24 cellular contexts compared by ENCODE assay signal in the genomic region with DNA sequence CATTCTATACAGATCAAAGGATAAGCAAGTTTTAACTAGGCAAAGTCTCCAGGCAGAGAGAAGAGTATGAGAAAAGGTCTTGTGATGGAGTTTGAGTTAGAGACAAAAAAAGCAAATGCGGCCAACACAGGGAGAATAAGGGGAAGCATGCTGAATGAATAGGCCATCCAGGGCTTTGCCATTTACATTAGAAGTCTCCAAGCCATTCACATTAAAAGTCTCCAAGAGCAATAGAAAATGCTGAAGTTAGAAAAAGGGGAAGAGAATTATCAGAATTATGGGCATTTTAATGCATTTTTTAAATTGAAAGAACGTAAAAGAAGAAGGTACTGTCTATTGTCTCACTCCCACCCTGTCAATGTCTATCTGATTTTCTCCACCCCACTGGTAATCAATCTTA.
"Had no signal": no experiment of that assay in that cellular context is flagged by ENCODE, and none has a peak within 500 bp of the region (broad histone marks: within the 10 kb centered on the region; RNA-seq: fewer than 3 reads in every experiment).

No MANE protein-coding gene starts in this region.

- H3K4me2 ChIP-seq: neural progenitor cell had no signal

- H2AFZ ChIP-seq: neural progenitor cell had no signal

- H3K27me3 ChIP-seq: esophagus squamous epithelium, gastroesophageal sphincter, neural progenitor cell, ovary, suprapubic skin, thyroid gland, upper lobe of left lung, uterus had no signal

- H3K9me3 ChIP-seq: esophagus squamous epithelium, ovary, thyroid gland, uterus had no signal

- H3K4me3 Mint-ChIP-seq: natural killer cell treated with Interleukin-12 subunit alpha and Interleukin-12 subunit beta and Interleukin-15 and Interleukin-18, amount 100 ng/mL, for 72 hours; neural progenitor cell had no signal

- H3K4me1 ChIP-seq: neural progenitor cell, uterus had no signal

- DNase-seq: dermis blood vessel endothelial cell; esophagus squamous epithelium; foreskin fibroblast; glutamatergic neuron; kidney; left cardiac atrium; left ventricle myocardium inferior; mesenchymal stem cell; midbrain; nucleus accumbens; ovary; small intestine; stimulated activated CD4-positive, alpha-beta T cell treated with anti-CD3 and anti-CD28 coated beads, Interleukin-12 subunit alpha, Interleukin-12 subunit beta, amount 100 ng/mL, for 4 hours; stimulated activated CD4-positive, alpha-beta T cell treated with anti-CD3 and anti-CD28 coated beads, Interleukin-2, amount 100 ng/mL, for 48 hours; stimulated activated naive CD8-positive, alpha-beta T cell treated with anti-CD3 and anti-CD28 coated beads, Interleukin-15, Interleukin-2, amounts not matched to agents 100 U/mL and 50 U/mL, for 24 hours; thyroid gland; upper lobe of left lung; uterus had no signal

- H3K36me3 ChIP-seq: esophagus squamous epithelium, gastroesophageal sphincter, neural progenitor cell, ovary, suprapubic skin, thyroid gland, upper lobe of left lung, uterus had no signal

- H3K27ac Mint-ChIP-seq: natural killer cell treated with Interleukin-12 subunit alpha and Interleukin-12 subunit beta and Interleukin-15 and Interleukin-18, amount 100 ng/mL, for 72 hours; neural progenitor cell had no signal

- H3K4me3 ChIP-seq: esophagus squamous epithelium, gastroesophageal sphincter, left ventricle myocardium inferior, lung, neural progenitor cell, ovary, suprapubic skin, thyroid gland, upper lobe of left lung, uterus had no signal

- ATAC-seq: gastroesophageal sphincter; left cardiac atrium; natural killer cell treated with Interleukin-12 subunit alpha and Interleukin-12 subunit beta and Interleukin-15 and Interleukin-18, amount 100 ng/mL, for 72 hours; right cardiac atrium; stimulated activated naive CD8-positive, alpha-beta T cell treated with anti-CD3 and anti-CD28 coated beads, Interleukin-15, Interleukin-2, amounts not matched to agents 100 U/mL and 50 U/mL, for 24 hours had no signal

- H3K27me3 Mint-ChIP-seq: natural killer cell treated with Interleukin-12 subunit alpha and Interleukin-12 subunit beta and Interleukin-15 and Interleukin-18, amount 100 ng/mL, for 72 hours had no signal

- H3K27ac ChIP-seq: esophagus squamous epithelium, gastroesophageal sphincter, left ventricle myocardium inferior, neural progenitor cell, ovary, suprapubic skin, thyroid gland, upper lobe of left lung, uterus had no signal
